In genomic region chr17:48637323-48638260, GRCh38 we compare ENCODE assay signal across 1 cellular context.
TF ChIP-seq lines count a peak whose summit lies in the region.

No MANE protein-coding gene starts in this region.

TF ChIP-seq in H1, 55 proteins besides CTCF, POLR2A, EP300 and RAD21 (continued from another document):
- TF ChIP-seq TCF12 (IDR thresholded peaks at IDR 0.05; ENCODE audit: low read depth, low read length) (no peak), ATF2 (IDR thresholded peaks at IDR 0.05; ENCODE audit: low read length) (no peak)
TF ChIP-seq in H1: peak in this region for 2.
